Comparison of ENCODE assay signal across 17 cellular contexts in genomic region chr19:34841780-34842179, GRCh38.
"Had no signal": no experiment of that assay in that cellular context is flagged by ENCODE, and none has a peak within 500 bp of the region (broad histone marks: within the 10 kb centered on the region; RNA-seq: fewer than 3 reads in every experiment).

No MANE protein-coding gene starts in this region.

- H3K27ac ChIP-seq: colonic mucosa, hepatocyte, neutrophil, stomach, thoracic aorta had no signal

- H3K9me3 ChIP-seq: colonic mucosa, neutrophil, stomach, thoracic aorta had no signal

- DNase-seq: colonic mucosa; dermis blood vessel endothelial cell; foreskin melanocyte; head of caudate nucleus; naive thymus-derived CD4-positive, alpha-beta T cell; nephron progenitor cell; posterior cingulate gyrus; right cardiac atrium; small intestine; stimulated activated CD4-positive, alpha-beta T cell treated with anti-CD3 and anti-CD28 coated beads, Interleukin-12 subunit alpha, Interleukin-12 subunit beta, amount 100 ng/mL, for 4 hours; stimulated activated naive CD4-positive, alpha-beta T cell; stomach; substantia nigra; trophoblast cell had no signal

- ATAC-seq: naive thymus-derived CD4-positive, alpha-beta T cell; right cardiac atrium had no signal

- H2AFZ ChIP-seq: hepatocyte had no signal

- H3K36me3 ChIP-seq: colonic mucosa, neutrophil, stomach, thoracic aorta had no signal

- H3K4me3 ChIP-seq: colonic mucosa, hepatocyte, stomach, thoracic aorta had no signal

- H3K27me3 ChIP-seq: colonic mucosa, hepatocyte had no signal

- H3K79me2 ChIP-seq: hepatocyte had no signal

- H3K27ac Mint-ChIP-seq: nephron progenitor cell had no signal

- H3K4me3 Mint-ChIP-seq: naive thymus-derived CD4-positive, alpha-beta T cell; nephron progenitor cell had no signal

- H3K4me2 ChIP-seq: hepatocyte had no signal
